ENCODE assay signal across 8 cellular contexts in genomic region chr15:99424978-99425665, GRCh38.
DNase-seq lines count a peak whose midpoint lies in the region; ATAC-seq, FAIRE-seq and TF ChIP-seq lines count a peak whose summit lies in the region.

No MANE protein-coding gene starts in this region.

- H3K27me3 ChIP-seq in CD4-positive, alpha-beta memory T cell (ENCODE audit: insufficient read depth, low read length): no peaks in the 10 kb centered on the region
- no peaks in the 10 kb centered on the region for H3K27me3 ChIP-seq in left ventricle myocardium inferior (ENCODE audit: low read depth)
- no peaks in the 10 kb centered on the region for H3K27me3 ChIP-seq in small intestine (ENCODE audit: control insufficient read depth in 2 of 2, insufficient read depth in 2 of 2, low read length in 2 of 2)

- H3K36me3 ChIP-seq in CD4-positive, alpha-beta memory T cell (ENCODE audit: insufficient read depth, low read length): no peaks in the 10 kb centered on the region
- H3K36me3 ChIP-seq in left ventricle myocardium inferior (no peaks in the 10 kb centered on the region), small intestine (ENCODE audit: control insufficient read depth in 2 of 2, insufficient read depth in 2 of 2, low read length in 2 of 2) (no peaks in the 10 kb centered on the region)

- POLR2A ChIA-PET in CD4-positive, alpha-beta memory T cell (lab: Charles Lee; ENCODE audit: partially characterized antibody): interaction anchor here (0.9 to 3.4 kb wide), 6 partner anchors 9 to 140 kb away, joined by 3 to 20 read pairs (median 4); partner anchors contain the start of gene MEF2A

- TF ChIP-seq POLR2A in H54 (IDR thresholded peaks at IDR 0.05; ENCODE audit: low read depth, low read length): no peak

- no peak for FAIRE-seq in H54 (lab: Jason Lieb, UNC)
- no peak for FAIRE-seq in small intestine (lab: Jason Lieb, UNC)

- peak overlapping the region; percentile 47 for H3K27ac ChIP-seq in CD4-positive, alpha-beta memory T cell (ENCODE audit: low read depth, low read length)
- H3K27ac ChIP-seq in left ventricle myocardium inferior (replicated peaks) (peak overlapping the region; percentile 95), small intestine (ENCODE audit: low read depth in 1 of 2, low read length in 1 of 2) (peak overlapping the region in 1 of 2 donors; percentile 72)

- H3K4me1 ChIP-seq in CD4-positive, alpha-beta memory T cell (ENCODE audit: insufficient read depth, low read length): peaks cover 51% of the 10 kb centered on the region
- H3K4me1 ChIP-seq in left ventricle myocardium inferior: peaks cover 43% of the 10 kb centered on the region
- H3K4me1 ChIP-seq in small intestine (ENCODE audit: control insufficient read depth in 2 of 2, insufficient read depth in 1 of 2, low read depth in 1 of 2, low read length in 1 of 2): no peaks in the 10 kb centered on the region

- intact Hi-C loops in CD4-positive, alpha-beta memory T cell (cut with micrococcal nuclease): no loop called here
- intact Hi-C loops in left ventricle myocardium inferior (cut with micrococcal nuclease): no loop called here

- TF ChIP-seq CTCF in left ventricle myocardium inferior (IDR thresholded peaks at IDR 0.05; ENCODE audit: borderline replicate concordance): no peak

- no peaks in the 10 kb centered on the region for H3K27me3 Mint-ChIP-seq in CD4-positive, alpha-beta memory T cell
- H3K27me3 Mint-ChIP-seq in activated naive CD4-positive, alpha-beta T cell treated with anti-CD3 and anti-CD28 coated beads, Interleukin-2, amount 50 U/mL, for 24 hours: no peaks in the 10 kb centered on the region

- H3K27ac Mint-ChIP-seq in CD4-positive, alpha-beta memory T cell: peak overlapping the region; percentile 84 to 97 (median 95)
- H3K27ac Mint-ChIP-seq in activated naive CD4-positive, alpha-beta T cell treated with anti-CD3 and anti-CD28 coated beads, Interleukin-2, amount 50 U/mL, for 24 hours: peak overlapping the region; percentile 95

- H3K36me3 Mint-ChIP-seq in CD4-positive, alpha-beta memory T cell: no peaks in the 10 kb centered on the region
- peaks cover 2% of the 10 kb centered on the region for H3K36me3 Mint-ChIP-seq in activated naive CD4-positive, alpha-beta T cell treated with anti-CD3 and anti-CD28 coated beads, Interleukin-2, amount 50 U/mL, for 24 hours

- 49 to 76% (median 62%) methylated on average over 16 of the region's 16 CpGs for WGBS in small intestine, 3 donors

- peaks cover 0 to 6% (median 2%) of the 10 kb centered on the region in 8 donors for H3K9me3 Mint-ChIP-seq in CD4-positive, alpha-beta memory T cell
- no peaks in the 10 kb centered on the region for H3K9me3 Mint-ChIP-seq in activated naive CD4-positive, alpha-beta T cell treated with anti-CD3 and anti-CD28 coated beads, Interleukin-2, amount 50 U/mL, for 24 hours

- no peak for ATAC-seq in HG03457 (IDR thresholded peaks at IDR 0.05; ENCODE audit: unreplicated experiment)

- no peaks in the 10 kb centered on the region for H3K9me3 ChIP-seq in CD4-positive, alpha-beta memory T cell (ENCODE audit: control insufficient read depth in 1 of 2, low read length in 2 of 2)
- H3K9me3 ChIP-seq in left ventricle myocardium inferior (replicated peaks) (no peaks in the 10 kb centered on the region), small intestine (ENCODE audit: control insufficient read depth, low read depth) (no peaks in the 10 kb centered on the region)

- no peak overlapping the region for H3K4me3 ChIP-seq in CD4-positive, alpha-beta memory T cell (ENCODE audit: low read length in 2 of 2)
- no peak overlapping the region for H3K4me3 ChIP-seq in left ventricle myocardium inferior
- no peak overlapping the region for H3K4me3 ChIP-seq in small intestine (ENCODE audit: low read depth in 1 of 2, low read length in 2 of 2)

- CTCF ChIA-PET in CD4-positive, alpha-beta memory T cell (lab: Charles Lee; ENCODE audit: partially characterized antibody): interaction anchor here (0.8 kb wide), 1 partner anchor 53 kb away, joined by 3 read pairs; no protein-coding TSS in a partner anchor

- peak in 4 of 5 donors; percentile 20 to 56 (median 32) for DNase-seq in CD4-positive, alpha-beta memory T cell
- DNase-seq in H54 (ENCODE audit: insufficient read length, low spot score) (peak; percentile 43), OCI-M1 (lab: John Stamatoyannopoulos, UW) (peak; percentile 9), left ventricle myocardium inferior (peak; percentile 55), small intestine (no peak)
- DNase-seq in stimulated activated CD4-positive, alpha-beta T cell treated with anti-CD3 and anti-CD28 coated beads, Interleukin-1b, Interleukin-23, amount 100 ng/mL, for 24 hours (ENCODE audit: low read depth in 4 of 4, low spot score in 1 of 4): peak; percentile 23 to 33 (median 28)

- H3K4me1 Mint-ChIP-seq in CD4-positive, alpha-beta memory T cell: peaks cover 22 to 62% (median 48%) of the 10 kb centered on the region in 4 donors
- peaks cover 76% of the 10 kb centered on the region for H3K4me1 Mint-ChIP-seq in activated naive CD4-positive, alpha-beta T cell treated with anti-CD3 and anti-CD28 coated beads, Interleukin-2, amount 50 U/mL, for 24 hours

- peak overlapping the region; percentile 74 to 88 (median 80) for H3K4me3 Mint-ChIP-seq in CD4-positive, alpha-beta memory T cell
- peak overlapping the region; percentile 67 for H3K4me3 Mint-ChIP-seq in activated naive CD4-positive, alpha-beta T cell treated with anti-CD3 and anti-CD28 coated beads, Interleukin-2, amount 50 U/mL, for 24 hours
